In the genomic region with DNA sequence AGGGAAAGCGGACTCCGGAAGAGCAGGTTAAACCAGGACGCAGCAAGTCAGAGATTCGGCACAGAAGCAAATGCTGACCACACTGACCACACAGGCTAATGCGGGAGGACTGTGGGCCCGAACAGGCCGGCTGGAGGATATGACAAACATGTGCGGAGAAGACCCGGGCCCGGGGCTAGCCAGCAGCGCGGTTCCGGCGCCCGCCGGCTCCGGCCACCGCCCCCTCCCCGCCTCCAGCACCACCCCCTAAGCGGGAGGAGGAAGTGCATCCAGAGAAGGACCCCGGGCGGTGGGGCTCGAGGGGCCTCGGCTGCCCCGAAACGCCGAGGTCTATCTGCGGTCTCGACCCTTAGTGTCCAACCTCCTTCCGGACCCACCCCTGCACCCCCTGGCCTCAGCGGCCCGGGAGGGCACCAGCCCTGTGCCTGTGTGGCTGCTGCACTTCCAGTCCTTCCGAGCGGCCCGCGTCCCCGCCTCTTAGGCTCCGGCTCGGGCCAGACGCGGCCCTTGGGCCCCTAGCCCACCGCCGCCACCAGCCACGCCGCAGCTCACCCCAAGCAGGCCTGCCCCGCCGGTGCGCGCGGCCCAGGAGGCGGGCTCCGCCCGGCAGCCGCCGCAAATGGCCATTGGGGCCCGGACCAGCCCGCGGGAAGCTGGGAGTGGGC, we compare ENCODE assay signal across 8 cellular contexts. TPM values are rescaled to one million over a fixed set of nuclear protein-coding genes. Genes with fewer than 3 reads are reported as not detected.
A peak's percentile ranks its signal among the peaks of the same experiment; 100 is the strongest.
DNase-seq lines count a peak whose midpoint lies in the region; ATAC-seq and TF ChIP-seq lines count a peak whose summit lies in the region.

No MANE protein-coding gene starts in this region.

- TF ChIP-seq CTCF in neutrophil (IDR thresholded peaks at IDR 0.05), result no peak
- no peak for TF ChIP-seq CTCF in upper lobe of right lung (IDR thresholded peaks at IDR 0.05)

- no peaks in the 10 kb centered on the region for H3K9me3 ChIP-seq in neutrophil
- no peaks in the 10 kb centered on the region for H3K9me3 ChIP-seq in upper lobe of right lung

- DNase-seq in AG20443 (ENCODE audit: low spot score), result peak; percentile 42
- DNase-seq in activated naive CD4-positive, alpha-beta T cell treated with Interleukin-2 at 50 U/mL for 16 hours, result peak; percentile 37
- peak; percentile 27 for DNase-seq in germinal center (ENCODE audit: low spot score)
- DNase-seq in upper lobe of right lung, result peak; percentile 83

- H3K36me3 ChIP-seq in neutrophil, result no peaks in the 10 kb centered on the region
- no peaks in the 10 kb centered on the region for H3K36me3 ChIP-seq in upper lobe of right lung

- ATAC-seq in GM19023 (IDR thresholded peaks at IDR 0.05; ENCODE audit: unreplicated experiment) (peak; percentile 34), HG03159 (IDR thresholded peaks at IDR 0.05; ENCODE audit: unreplicated experiment) (peak; percentile 25), upper lobe of right lung (peak; percentile 77)

- intact Hi-C loops in upper lobe of right lung (cut with DNase I), result no loop called here

- H3K27me3 ChIP-seq in neutrophil (peaks cover 61% of the 10 kb centered on the region), upper lobe of right lung (no peaks in the 10 kb centered on the region)

- peaks cover 29 to 33% of the 10 kb centered on the region in 2 experiments for H3K4me1 ChIP-seq in neutrophil (ENCODE audit: control insufficient read depth in 1 of 2, insufficient read depth in 1 of 2, low read depth in 1 of 2, low read length in 1 of 2)
- peaks cover 10% of the 10 kb centered on the region for H3K4me1 ChIP-seq in upper lobe of right lung

- H3K27ac ChIP-seq in neutrophil, result no peak overlapping the region
- peak overlapping the region; percentile 86 for H3K27ac ChIP-seq in upper lobe of right lung

- H3K4me3 ChIP-seq in neutrophil (ENCODE audit: low read depth in 1 of 2, low read length in 1 of 2) (peak overlapping the region; percentile 56 to 69), upper lobe of right lung (peak overlapping the region; percentile 74)

TF ChIP-seq in PFSK-1, 5 proteins besides CTCF, POLR2A, EP300 and RAD21:
- TF ChIP-seq POLR2AphosphoS5 (IDR thresholded peaks at IDR 0.05; ENCODE audit: low read depth, low read length) (peak; percentile 69), TAF1 (IDR thresholded peaks at IDR 0.05; ENCODE audit: borderline replicate concordance, insufficient read depth, low read length) (peak; percentile 87; the same call in 1 of the 2 replicates), FOXP2 (optimal IDR thresholded peaks at IDR 0.05; ENCODE audit: borderline replicate concordance, extremely low read depth, extremely low read length, insufficient read depth) (peak; percentile 15), SIN3A (IDR thresholded peaks at IDR 0.05; ENCODE audit: borderline replicate concordance, insufficient read depth, low read length) (peak; percentile 85; the same call in 1 of the 2 replicates)
- TF ChIP-seq, protein P1, sequence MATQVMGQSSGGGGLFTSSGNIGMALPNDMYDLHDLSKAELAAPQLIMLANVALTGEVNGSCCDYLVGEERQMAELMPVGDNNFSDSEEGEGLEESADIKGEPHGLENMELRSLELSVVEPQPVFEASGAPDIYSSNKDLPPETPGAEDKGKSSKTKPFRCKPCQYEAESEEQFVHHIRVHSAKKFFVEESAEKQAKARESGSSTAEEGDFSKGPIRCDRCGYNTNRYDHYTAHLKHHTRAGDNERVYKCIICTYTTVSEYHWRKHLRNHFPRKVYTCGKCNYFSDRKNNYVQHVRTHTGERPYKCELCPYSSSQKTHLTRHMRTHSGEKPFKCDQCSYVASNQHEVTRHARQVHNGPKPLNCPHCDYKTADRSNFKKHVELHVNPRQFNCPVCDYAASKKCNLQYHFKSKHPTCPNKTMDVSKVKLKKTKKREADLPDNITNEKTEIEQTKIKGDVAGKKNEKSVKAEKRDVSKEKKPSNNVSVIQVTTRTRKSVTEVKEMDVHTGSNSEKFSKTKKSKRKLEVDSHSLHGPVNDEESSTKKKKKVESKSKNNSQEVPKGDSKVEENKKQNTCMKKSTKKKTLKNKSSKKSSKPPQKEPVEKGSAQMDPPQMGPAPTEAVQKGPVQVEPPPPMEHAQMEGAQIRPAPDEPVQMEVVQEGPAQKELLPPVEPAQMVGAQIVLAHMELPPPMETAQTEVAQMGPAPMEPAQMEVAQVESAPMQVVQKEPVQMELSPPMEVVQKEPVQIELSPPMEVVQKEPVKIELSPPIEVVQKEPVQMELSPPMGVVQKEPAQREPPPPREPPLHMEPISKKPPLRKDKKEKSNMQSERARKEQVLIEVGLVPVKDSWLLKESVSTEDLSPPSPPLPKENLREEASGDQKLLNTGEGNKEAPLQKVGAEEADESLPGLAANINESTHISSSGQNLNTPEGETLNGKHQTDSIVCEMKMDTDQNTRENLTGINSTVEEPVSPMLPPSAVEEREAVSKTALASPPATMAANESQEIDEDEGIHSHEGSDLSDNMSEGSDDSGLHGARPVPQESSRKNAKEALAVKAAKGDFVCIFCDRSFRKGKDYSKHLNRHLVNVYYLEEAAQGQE (IDR thresholded peaks at IDR 0.05; ENCODE audit: insufficient read depth in 1 of 2, low read depth in 2 of 2, low read length in 2 of 2), result peak in 1 of 2 experiments; percentile 44; a peak in 1 of 4 replicates

RNA-seq across cellular contexts. Expression of gene ELOVL6, which starts 2.1 kb away (rescaled TPM):
- polyA plus RNA-seq in PFSK-1 (2012; ENCODE audit: insufficient read length, low read depth), result 8.4 TPM
- total RNA-seq in upper lobe of right lung, result 4.7 TPM

Comparison
In these comparisons a context has a peak if more than half of its experiments do, and no peak if none do; other contexts are left out.
1. DNase-seq: peak in every context shown above with its lines; median percentile 83 in upper lobe of right lung; 42 in AG20443; 37 in activated naive CD4-positive, alpha-beta T cell treated with Interleukin-2 at 50 U/mL for 16 hours; 27 in germinal center.
2. ATAC-seq: peak in every context shown above with its lines; median percentile 77 in upper lobe of right lung; 34 in GM19023; 25 in HG03159.